8 cellular contexts compared by ENCODE assay signal in genomic region chr20:5674176-5674660, GRCh38.
DNase-seq lines count a peak whose midpoint lies in the region; ATAC-seq and FAIRE-seq lines count a peak whose summit lies in the region.

No MANE protein-coding gene starts in this region.

- H3K27me3 Mint-ChIP-seq in activated CD4-positive, alpha-beta T cell treated with anti-CD3 and anti-CD28 coated beads, Interleukin-2, amount 10 ng/mL, durations not matched to agents 24 days and 14 days, result no peaks in the 10 kb centered on the region
- peaks cover 0 to 1% of the 10 kb centered on the region in 2 donors for H3K27me3 Mint-ChIP-seq in CD8-positive, alpha-beta memory T cell

- intact Hi-C loops in activated CD4-positive, alpha-beta T cell treated with anti-CD3 and anti-CD28 coated beads, Interleukin-2, amount 10 ng/mL, durations not matched to agents 24 days and 14 days (cut with micrococcal nuclease), result loop anchor here (1.0 to 10.0 kb wide), 5 partner anchors 15 to 169 kb away; partner anchors contain the start of gene SHLD1

- POLR2A ChIA-PET in CD8-positive, alpha-beta memory T cell (lab: Charles Lee), result no interaction called here

- H3K4me1 Mint-ChIP-seq in activated CD4-positive, alpha-beta T cell treated with anti-CD3 and anti-CD28 coated beads, Interleukin-2, amount 10 ng/mL, durations not matched to agents 24 days and 14 days, result peaks cover 7% of the 10 kb centered on the region
- peaks cover 2 to 5% (median 4%) of the 10 kb centered on the region in 3 donors for H3K4me1 Mint-ChIP-seq in CD8-positive, alpha-beta memory T cell

- no peaks in the 10 kb centered on the region for H3K36me3 ChIP-seq in small intestine (ENCODE audit: control insufficient read depth in 2 of 2, insufficient read depth in 2 of 2, low read length in 2 of 2)
- H3K36me3 ChIP-seq in CD8-positive, alpha-beta memory T cell (ENCODE audit: insufficient read depth, low read length), result no peaks in the 10 kb centered on the region

- CTCF ChIA-PET in CD8-positive, alpha-beta memory T cell (lab: Charles Lee), result no interaction called here

- 63 to 86% (median 78%) methylated on average over 3 of the region's 3 CpGs for WGBS in small intestine, 3 donors

- no peaks in the 10 kb centered on the region for H3K27me3 ChIP-seq in small intestine (ENCODE audit: control insufficient read depth in 2 of 2, insufficient read depth in 2 of 2, low read length in 2 of 2)
- H3K27me3 ChIP-seq in CD8-positive, alpha-beta memory T cell (ENCODE audit: insufficient read depth, low read length, poor library complexity, severe bottlenecking), result no peaks in the 10 kb centered on the region

- H3K4me3 ChIP-seq in small intestine (ENCODE audit: low read depth in 1 of 2, low read length in 2 of 2), result no peak overlapping the region
- H3K4me3 ChIP-seq in CD8-positive, alpha-beta memory T cell (ENCODE audit: low read length), result no peak overlapping the region

- peak; percentile 54 for DNase-seq in HT1080 (ENCODE audit: low read depth)
- DNase-seq in activated CD4-positive, alpha-beta T cell treated with anti-CD3 and anti-CD28 coated beads, Interleukin-2, amount 10 ng/mL, durations not matched to agents 24 days and 14 days, result peak; percentile 58
- peak; percentile 16 for DNase-seq in small intestine
- no peak for DNase-seq in NCI-H446 treated with DMSO at 0.1 percent for 48 hours (lab: John Stamatoyannopoulos, UW)
- no peak for DNase-seq in CD8-positive, alpha-beta memory T cell
- DNase-seq in RCC 7860 (ENCODE audit: low spot score), result no peak

- peak overlapping the region; percentile 19 for H3K4me3 Mint-ChIP-seq in activated CD4-positive, alpha-beta T cell treated with anti-CD3 and anti-CD28 coated beads, Interleukin-2, amount 10 ng/mL, durations not matched to agents 24 days and 14 days
- H3K4me3 Mint-ChIP-seq in CD8-positive, alpha-beta memory T cell, result no peak overlapping the region

- peak; percentile 68 for ATAC-seq in GM18508 (IDR thresholded peaks at IDR 0.05; ENCODE audit: insufficient read depth, unreplicated experiment)
- peak; percentile 86 for ATAC-seq in GM21576 (IDR thresholded peaks at IDR 0.05; ENCODE audit: unreplicated experiment)

- H3K36me3 Mint-ChIP-seq in activated CD4-positive, alpha-beta T cell treated with anti-CD3 and anti-CD28 coated beads, Interleukin-2, amount 10 ng/mL, durations not matched to agents 24 days and 14 days (ENCODE audit: low read depth), result no peaks in the 10 kb centered on the region
- no peaks in the 10 kb centered on the region for H3K36me3 Mint-ChIP-seq in CD8-positive, alpha-beta memory T cell

- H3K27ac Mint-ChIP-seq in activated CD4-positive, alpha-beta T cell treated with anti-CD3 and anti-CD28 coated beads, Interleukin-2, amount 10 ng/mL, durations not matched to agents 24 days and 14 days, result peak overlapping the region; percentile 79
- H3K27ac Mint-ChIP-seq in CD8-positive, alpha-beta memory T cell, result peak overlapping the region in 2 of 8 donors; percentile 7 to 15

- H3K9me3 ChIP-seq in small intestine (ENCODE audit: control insufficient read depth, low read depth), result no peaks in the 10 kb centered on the region
- no peaks in the 10 kb centered on the region for H3K9me3 ChIP-seq in CD8-positive, alpha-beta memory T cell (ENCODE audit: low read length)

- FAIRE-seq in small intestine (lab: Jason Lieb, UNC), result no peak
- FAIRE-seq in RCC 7860 (lab: Jason Lieb, UNC), result no peak

- peak overlapping the region in 1 of 2 donors; percentile 10 for H3K27ac ChIP-seq in small intestine (ENCODE audit: low read depth in 1 of 2, low read length in 1 of 2)
- no peak overlapping the region for H3K27ac ChIP-seq in CD8-positive, alpha-beta memory T cell (ENCODE audit: low read depth, low read length)

- H3K4me1 ChIP-seq in small intestine (ENCODE audit: control insufficient read depth in 2 of 2, insufficient read depth in 1 of 2, low read depth in 1 of 2, low read length in 1 of 2), result no peaks in the 10 kb centered on the region
- no peaks in the 10 kb centered on the region for H3K4me1 ChIP-seq in CD8-positive, alpha-beta memory T cell (ENCODE audit: insufficient read depth, low read length)

- no peaks in the 10 kb centered on the region for H3K9me3 Mint-ChIP-seq in activated CD4-positive, alpha-beta T cell treated with anti-CD3 and anti-CD28 coated beads, Interleukin-2, amount 10 ng/mL, durations not matched to agents 24 days and 14 days
- no peaks in the 10 kb centered on the region for H3K9me3 Mint-ChIP-seq in CD8-positive, alpha-beta memory T cell

Comparison
In these comparisons a context has a peak if more than half of its experiments do, and no peak if none do; other contexts are left out.
1. DNase-seq: peak in HT1080 (single experiment), activated CD4-positive, alpha-beta T cell treated with anti-CD3 and anti-CD28 coated beads, Interleukin-2, amount 10 ng/mL, durations not matched to agents 24 days and 14 days (single experiment) and small intestine (single experiment); none in NCI-H446 treated with DMSO at 0.1 percent for 48 hours (single experiment), CD8-positive, alpha-beta memory T cell (0 of 5) and RCC 7860 (single experiment).